ENCODE assay signal across 8 cellular contexts in the genomic region with DNA sequence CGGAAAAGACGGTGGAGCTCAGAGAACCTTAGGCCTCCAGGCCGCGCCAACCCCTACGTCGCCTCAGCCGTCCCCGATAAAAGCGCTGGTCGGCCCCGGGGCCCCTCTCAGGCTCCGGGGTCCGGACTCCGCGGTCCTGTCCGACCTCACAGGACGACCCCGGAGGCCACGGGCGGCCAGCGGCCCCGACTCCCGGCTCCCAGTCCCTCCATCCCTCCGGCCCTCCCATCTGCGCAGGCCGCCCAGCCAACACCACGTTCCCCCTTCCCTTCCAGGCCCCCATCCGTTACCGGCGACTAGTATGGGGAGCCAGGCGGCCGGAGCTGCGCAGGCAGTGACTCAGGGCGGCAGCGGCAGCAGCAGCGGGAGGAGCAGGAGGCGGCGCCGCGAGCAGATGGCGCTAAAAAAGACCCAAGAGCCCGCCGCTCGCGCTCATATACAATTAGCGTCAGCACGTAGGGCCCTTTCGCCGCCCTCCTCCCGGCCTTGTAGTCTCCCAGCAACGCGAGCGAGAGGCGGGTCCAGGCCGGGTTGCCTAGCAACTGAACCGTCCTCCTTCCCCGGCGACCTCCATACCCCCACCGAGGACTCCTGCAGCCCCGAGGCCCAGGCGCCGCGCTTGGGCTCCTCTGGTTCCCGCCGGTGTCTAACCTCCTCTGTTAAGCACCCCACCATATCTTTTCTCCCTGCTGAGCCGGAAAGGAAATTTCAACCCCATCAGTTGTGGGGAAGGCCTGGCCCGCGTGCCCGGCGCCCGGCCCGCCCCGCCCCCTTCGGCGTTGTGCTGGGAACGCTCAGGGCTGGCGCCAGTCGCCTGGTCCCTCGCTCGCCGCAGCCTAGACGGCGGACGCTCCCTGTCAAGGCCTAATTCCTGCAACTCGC. TPM values are rescaled to one million over a fixed set of nuclear protein-coding genes. Genes with fewer than 3 reads are reported as not detected.
DNase-seq lines count a peak whose midpoint lies in the region; ATAC-seq and TF ChIP-seq lines count a peak whose summit lies in the region.

Gene NAP1L1 (minus strand): TSS at position 409 of the 882 bp plus-strand sequence. CDS start 10,466 bp downstream, outside the sequence.

- intact Hi-C loops in left lung (cut with DNase I), result no loop called here

- ATAC-seq in GM19328 (IDR thresholded peaks at IDR 0.05; ENCODE audit: unreplicated experiment) (peak; percentile 91), HG03520 (IDR thresholded peaks at IDR 0.05; ENCODE audit: unreplicated experiment) (peak; percentile 91), left lung (peak; percentile 94)

- peak within 1 kb of the TSS; percentile 95 for H3K4me2 ChIP-seq in BLaER1

- no peak for TF ChIP-seq CTCF in left lung (IDR thresholded peaks at IDR 0.05)

- H4K20me1 ChIP-seq in BLaER1, result peaks cover 49% of the 10 kb centered on the region

- H3K9me3 ChIP-seq in BLaER1 (peaks cover 5% of the 10 kb centered on the region; the same call in 1 of the 2 replicates), left lung (no peaks in the 10 kb centered on the region)

- H3K36me3 ChIP-seq in BLaER1 (peaks cover 21% of the 10 kb centered on the region), left lung (no peaks in the 10 kb centered on the region)

- DNase-seq in NCI-H69 (lab: John Stamatoyannopoulos, UW), result peak; percentile 98
- peak; percentile 96 for DNase-seq in activated CD4-positive, alpha-beta T cell treated with anti-CD3 and anti-CD28 coated beads, Interleukin-2, amount 50 U/mL, for 1 hour
- DNase-seq in dedifferentiated amniotic fluid mesenchymal stem cell (ENCODE audit: extremely low spot score), result peak; percentile 98
- DNase-seq in left lung, result peak; percentile 98 to 99
- DNase-seq in stimulated activated CD4-positive, alpha-beta T cell treated with anti-CD3 and anti-CD28 coated beads, Interleukin-2, amount 100 ng/mL, for 48 hours, result peak; percentile 93 to 95

- H3K4me3 ChIP-seq in BLaER1 (peak within 1 kb of the TSS; percentile 96), left lung (peak within 1 kb of the TSS; percentile 78 to 95)

- peak within 1 kb of the TSS; percentile 98 for H3K9ac ChIP-seq in BLaER1

- H3K27me3 ChIP-seq in BLaER1 (no peaks in the 10 kb centered on the region), left lung (no peaks in the 10 kb centered on the region)

- H3K27ac ChIP-seq in BLaER1 (peak within 1 kb of the TSS; percentile 98), left lung (peak within 1 kb of the TSS; percentile 91 to 99)

- H3K4me1 ChIP-seq in BLaER1, result peaks cover 60% of the 10 kb centered on the region
- peaks cover 16 to 42% of the 10 kb centered on the region in 2 donors for H3K4me1 ChIP-seq in left lung

RNA-seq across cellular contexts. Expression of gene NAP1L1, which starts in this region (rescaled TPM):
- 100 to 1,000 TPM; 413 to 428 TPM for total RNA-seq in left lung

Comparison
In these comparisons a context has a peak if more than half of its experiments do, and no peak if none do; other contexts are left out.
1. Peak in every context shown above with its lines: DNase-seq, ATAC-seq, H3K4me3 ChIP-seq and H3K27ac ChIP-seq.